Comparison of ENCODE assay signal across 18 cellular contexts in genomic region chr1:56513095-56513494, GRCh38.
"Had no signal": no experiment of that assay in that cellular context is flagged by ENCODE, and none has a peak within 500 bp of the region (broad histone marks: within the 10 kb centered on the region; RNA-seq: fewer than 3 reads in every experiment).

No MANE protein-coding gene starts in this region.

- H3K27ac ChIP-seq: WERI-Rb-1 had no signal

- H3K27me3 ChIP-seq: left lung, right lobe of liver had no signal

- ATAC-seq: activated T-helper 17 cell treated with anti-CD3 and anti-CD28 coated beads, Interleukin-2, amount 50 U/mL, for 72 hours; esophagus mucosa; left lung; stimulated activated naive B cell treated with anti-CD40 and anti-IgM and Interleukin-4, amounts not matched to agents 10 μg/mL and 1 μg/mL and 100 μg/mL, for 72 hours; T-cell had no signal

- FAIRE-seq: islet of Langerhans had no signal

- H3K4me3 ChIP-seq: left lung, right lobe of liver had no signal

- H3K9me3 ChIP-seq: left lung, right lobe of liver had no signal

- DNase-seq: activated CD4-positive, alpha-beta T cell treated with anti-CD3 and anti-CD28 coated beads for 48 hours; activated naive CD4-positive, alpha-beta T cell treated with anti-CD3 and anti-CD28 coated beads for 36 hours; activated T-cell treated with anti-CD3 and anti-CD28 coated beads for 4 hours; foreskin fibroblast; head of caudate nucleus; left lung; midbrain; posterior cingulate gyrus; right lobe of liver; stimulated activated CD4-positive, alpha-beta T cell treated with anti-CD3 and anti-CD28 coated beads, Interleukin-2, amount 100 ng/mL, for 24 hours; stimulated activated naive B cell treated with anti-CD40 and anti-IgM and Interleukin-4, amounts not matched to agents 10 μg/mL and 1 μg/mL and 100 μg/mL, for 72 hours; substantia nigra; T-cell; T1000; WERI-Rb-1 had no signal
